10 cellular contexts compared by ENCODE assay signal in genomic region chr1:52053862-52054261, GRCh38. TPM values are rescaled to one million over a fixed set of nuclear protein-coding genes. Genes with fewer than 3 reads are reported as not detected.
DNase-seq lines count a peak whose midpoint lies in the region; ATAC-seq and TF ChIP-seq lines count a peak whose summit lies in the region.
"Had no signal": no experiment of that assay in that cellular context is flagged by ENCODE, and none has a peak within 500 bp of the region (broad histone marks: within the 10 kb centered on the region; RNA-seq: fewer than 3 reads in every experiment).

No MANE protein-coding gene starts in this region.

- H3K9me3 ChIP-seq in heart right ventricle (no peaks in the 10 kb centered on the region), liver (ENCODE audit: control insufficient read depth in 4 of 4, low read length in 3 of 4) (no peaks in the 10 kb centered on the region)

- H3K4me1 Mint-ChIP-seq in activated naive CD8-positive, alpha-beta T cell treated with anti-CD3 and anti-CD28 coated beads for 36 hours = peaks cover 43% of the 10 kb centered on the region
- peaks cover 28% of the 10 kb centered on the region for H3K4me1 Mint-ChIP-seq in type B pancreatic cell (ENCODE audit: unreplicated experiment)

- H3K9me3 Mint-ChIP-seq in activated naive CD8-positive, alpha-beta T cell treated with anti-CD3 and anti-CD28 coated beads for 36 hours = no peaks in the 10 kb centered on the region
- no peaks in the 10 kb centered on the region for H3K9me3 Mint-ChIP-seq in type B pancreatic cell

- H3K27me3 Mint-ChIP-seq in activated naive CD8-positive, alpha-beta T cell treated with anti-CD3 and anti-CD28 coated beads for 36 hours = no peaks in the 10 kb centered on the region
- H3K27me3 Mint-ChIP-seq in type B pancreatic cell = no peaks in the 10 kb centered on the region

- TF ChIP-seq CTCF in heart right ventricle (IDR thresholded peaks at IDR 0.05) = no peak
- no peak for TF ChIP-seq CTCF in liver (IDR thresholded peaks at IDR 0.05; ENCODE audit: low read depth, low read length, missing input control)
- no peak for TF ChIP-seq CTCF in type B pancreatic cell (conservative IDR thresholded peaks at IDR 0.05)

- no peaks in the 10 kb centered on the region for H3K27me3 ChIP-seq in heart right ventricle
- H3K27me3 ChIP-seq in liver (ENCODE audit: control insufficient read depth in 4 of 4, insufficient read depth in 4 of 4, low read length in 3 of 4) = no peaks in the 10 kb centered on the region

- no peak for ATAC-seq in heart right ventricle
- no peak for ATAC-seq in Right ventricle myocardium inferior

- no peak for TF ChIP-seq RAD21 in liver (IDR thresholded peaks at IDR 0.05)

- intact Hi-C loops in heart right ventricle (cut with DNase I) = no loop called here
- intact Hi-C loops in Right ventricle myocardium inferior (cut with DNase I) = loop anchor here (2.0 to 10.0 kb wide), 2 partner anchors 21 to 1171 kb away; partner anchors contain the start of genes CZIB and KTI12

- H3K4me1 ChIP-seq in heart right ventricle (peaks cover 2 to 42% (median 30%) of the 10 kb centered on the region in 9 donors), liver (ENCODE audit: control insufficient read depth in 4 of 4, insufficient read depth in 4 of 4, low read length in 3 of 4) (peaks cover 2 to 33% (median 27%) of the 10 kb centered on the region in 4 donors)

- peaks cover 19% of the 10 kb centered on the region for H3K36me3 Mint-ChIP-seq in activated naive CD8-positive, alpha-beta T cell treated with anti-CD3 and anti-CD28 coated beads for 36 hours
- peaks cover 11% of the 10 kb centered on the region for H3K36me3 Mint-ChIP-seq in type B pancreatic cell

- DNase-seq in heart right ventricle (no peak), Right ventricle myocardium inferior (ENCODE audit: missing footprints) (no peak), type B pancreatic cell (ENCODE audit: extremely low spot score, unreplicated experiment) (no peak), NCI-H2029 (lab: John Stamatoyannopoulos, UW) (no peak), NOMO-1 (lab: John Stamatoyannopoulos, UW; ENCODE audit: unreplicated experiment in 2 of 2) (no peak), NCI-H446 (lab: John Stamatoyannopoulos, UW) (no peak)
- DNase-seq in activated naive CD8-positive, alpha-beta T cell treated with anti-CD3 and anti-CD28 coated beads for 36 hours = no peak
- DNase-seq: DMS79 treated with DMSO at 0.1 percent for 48 hours, NCI-H1694 treated with DMSO at 0.1 percent for 48 hours had no signal

- H3K27ac ChIP-seq in heart right ventricle = no peak overlapping the region
- no peak overlapping the region for H3K27ac ChIP-seq in liver (ENCODE audit: low read depth in 1 of 2, low read length in 2 of 2)

- WGBS in heart right ventricle, 2 donors = 97 to 100% methylated on average over 1 of the region's 1 CpG
- WGBS in liver = 95% methylated on average over 1 of the region's 1 CpG

- H3K4me3 Mint-ChIP-seq in activated naive CD8-positive, alpha-beta T cell treated with anti-CD3 and anti-CD28 coated beads for 36 hours = peak overlapping the region; percentile 96
- peak overlapping the region; percentile 99 for H3K4me3 Mint-ChIP-seq in type B pancreatic cell

- H3K27ac Mint-ChIP-seq in activated naive CD8-positive, alpha-beta T cell treated with anti-CD3 and anti-CD28 coated beads for 36 hours = peak overlapping the region; percentile 98
- peak overlapping the region; percentile 96 for H3K27ac Mint-ChIP-seq in type B pancreatic cell

- H3K4me3 ChIP-seq in heart right ventricle (peak overlapping the region in 7 of 10 donors; percentile 73 to 99 (median 90)), liver (ENCODE audit: low read depth in 1 of 3, low read length in 3 of 3) (peak overlapping the region in 2 of 3 donors; percentile 86 to 89)

- no peak overlapping the region for H3K9ac ChIP-seq in liver (ENCODE audit: low read depth in 1 of 2, low read length in 2 of 2)

- H3K36me3 ChIP-seq in heart right ventricle = peaks cover 0 to 32% (median 0%) of the 10 kb centered on the region in 9 donors
- no peaks in the 10 kb centered on the region for H3K36me3 ChIP-seq in liver (ENCODE audit: control insufficient read depth in 4 of 4, insufficient read depth in 3 of 4, low read depth in 1 of 4, low read length in 3 of 4)

TF ChIP-seq in liver, 16 proteins besides CTCF, POLR2A, EP300 and RAD21:
- TF ChIP-seq FOXA2 (IDR thresholded peaks at IDR 0.05) (no peak), JUND (IDR thresholded peaks at IDR 0.05) (no peak), RXRA (IDR thresholded peaks at IDR 0.05) (no peak), FOXA1 (IDR thresholded peaks at IDR 0.05) (no peak), ZBTB33 (IDR thresholded peaks at IDR 0.05) (no peak), REST (IDR thresholded peaks at IDR 0.05) (no peak), GABPA (IDR thresholded peaks at IDR 0.05 in 1 of 2, conservative IDR thresholded peaks at IDR 0.05 in 1 of 2) (no peak), EGR1 (IDR thresholded peaks at IDR 0.05; ENCODE audit: low read depth in 2 of 2) (no peak), HNF4A (conservative IDR thresholded peaks at IDR 0.05) (no peak)
TF ChIP-seq in liver: peak in this region for 0.

RNA-seq across cellular contexts. Expression of gene TXNDC12, which starts 1.1 kb away (rescaled TPM):
- 10 to 100 TPM; 18.9 to 34.9 (median 27.3) TPM for total RNA-seq in heart right ventricle
- 10 to 100 TPM; 15.6 to 28.5 TPM for polyA plus RNA-seq in heart right ventricle
- 21.2 TPM for total RNA-seq in Right ventricle myocardium inferior
- 10 to 100 TPM; 33.3 to 36.1 TPM for total RNA-seq in activated naive CD8-positive, alpha-beta T cell treated with anti-CD3 and anti-CD28 coated beads for 36 hours
- total RNA-seq in liver = 10 to 100 TPM; 17.5 to 22.3 TPM
- polyA plus RNA-seq in liver = 10 to 100 TPM; 19.1 to 35.8 TPM
- 48.3 and 61.3 TPM in 2 replicates for total RNA-seq in type B pancreatic cell (ENCODE audit: low replicate concordance)

RNA-seq across cellular contexts. Expression of gene BTF3L4, which starts 2.2 kb away (rescaled TPM):
- total RNA-seq in heart right ventricle (10 to 100 TPM; 27.7 to 37.1 (median 30.2) TPM), Right ventricle myocardium inferior (25.5 TPM), liver (10 to 100 TPM; 17.2 to 19.7 TPM), type B pancreatic cell (ENCODE audit: low replicate concordance) (73.4 and 75.4 TPM in 2 replicates)
- polyA plus RNA-seq in heart right ventricle (10 to 100 TPM; 24.9 to 36.3 TPM), liver (10 to 100 TPM; 13.4 to 33.3 TPM)
- 10 to 100 TPM; 40.2 to 43.2 TPM for total RNA-seq in activated naive CD8-positive, alpha-beta T cell treated with anti-CD3 and anti-CD28 coated beads for 36 hours

RNA-seq across cellular contexts. Expression of gene KTI12, which starts 20.3 kb away (rescaled TPM):
- total RNA-seq in heart right ventricle (1 to 10 TPM; 1.9 to 4.2 (median 3.5) TPM), Right ventricle myocardium inferior (3.1 TPM), liver (1 to 10 TPM; 6.0 to 7.7 TPM), type B pancreatic cell (ENCODE audit: low replicate concordance) (9.6 and 9.9 TPM in 2 replicates)
- polyA plus RNA-seq in heart right ventricle (1 to 10 TPM; 2.6 to 7.5 TPM), liver (1 to 10 TPM; 4.1 to 5.5 TPM)
- 10 to 100 TPM; 17.6 to 18.1 TPM for total RNA-seq in activated naive CD8-positive, alpha-beta T cell treated with anti-CD3 and anti-CD28 coated beads for 36 hours
